Comparison of ENCODE assay signal across 8 cellular contexts in the genomic region with DNA sequence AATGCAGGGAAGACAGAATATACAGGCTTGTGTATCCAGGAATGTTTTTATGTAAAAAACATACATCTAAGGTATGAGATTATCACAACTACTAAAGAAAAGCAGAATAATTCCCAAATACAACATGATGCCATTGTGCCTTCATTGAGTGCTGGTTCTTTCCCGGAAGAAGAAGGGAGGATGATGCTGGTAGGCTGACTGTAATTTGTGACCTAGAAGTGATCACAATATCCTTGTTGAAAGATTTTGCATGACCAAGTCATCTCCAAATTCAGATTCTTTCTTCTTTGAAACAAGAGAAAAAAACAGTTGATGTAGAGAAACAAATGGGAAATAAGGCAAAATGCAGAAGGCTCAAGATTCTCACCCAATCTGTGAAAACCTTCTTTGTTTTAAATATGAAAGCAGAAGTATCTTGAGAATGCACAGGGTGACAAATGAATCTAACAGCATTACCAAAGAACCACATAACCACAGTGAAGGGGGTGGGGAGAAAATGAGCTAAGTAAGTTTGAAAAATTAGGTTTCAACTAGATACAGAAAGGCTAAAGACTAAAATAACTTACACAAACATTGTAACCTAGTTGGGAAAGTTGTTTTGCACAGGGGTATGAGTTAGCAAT. TPM values are rescaled to one million over a fixed set of nuclear protein-coding genes. Genes with fewer than 3 reads are reported as not detected.
DNase-seq lines count a peak whose midpoint lies in the region; ATAC-seq, FAIRE-seq and TF ChIP-seq lines count a peak whose summit lies in the region.

No MANE protein-coding gene starts in this region.

- peak; percentile 96 for FAIRE-seq in GM12892 (lab: Jason Lieb, UNC)

- no peaks in the 10 kb centered on the region for H3K27me3 ChIP-seq in HL-60 (ENCODE audit: insufficient read depth, poor library complexity, severe bottlenecking)
- H3K27me3 ChIP-seq in brain microvascular endothelial cell (replicated peaks), result no peaks in the 10 kb centered on the region
- no peaks in the 10 kb centered on the region for H3K27me3 ChIP-seq in adrenal gland

- DNase-seq in GM12892 (ENCODE audit: insufficient read length) (no peak), HL-60 (ENCODE audit: low read depth in 1 of 2, low spot score in 1 of 2) (peak in 1 of 2 experiments; percentile 79), brain microvascular endothelial cell (peak; percentile 11), DMS 273 (lab: John Stamatoyannopoulos, UW; ENCODE audit: unreplicated experiment) (no peak), adrenal gland (no peak), NCI-H82 treated with DMSO at 0.1 percent for 48 hours (lab: John Stamatoyannopoulos, UW; ENCODE audit: unreplicated experiment) (no peak), pons (ENCODE audit: low spot score) (no peak)

- peak; percentile 85 for ATAC-seq in GM21528 (IDR thresholded peaks at IDR 0.05; ENCODE audit: low FRiP score, unreplicated experiment)

- in situ Hi-C loops in brain microvascular endothelial cell (cut with HindIII; ENCODE audit: low pct_ligation_motif_present, low sequenced_read_pairs), result no loop called here

- no peak for TF ChIP-seq CTCF in HL-60 (IDR thresholded peaks at IDR 0.05; ENCODE audit: insufficient read depth, low read length)
- no peak for TF ChIP-seq CTCF in brain microvascular endothelial cell (IDR thresholded peaks at IDR 0.05; ENCODE audit: low read depth, low read length, missing control alignments)
- TF ChIP-seq CTCF in adrenal gland (IDR thresholded peaks at IDR 0.05), result no peak

- no peak for TF ChIP-seq POLR2A in GM12892 (IDR thresholded peaks at IDR 0.05; ENCODE audit: low read depth, low read length)
- no peak for TF ChIP-seq POLR2A in adrenal gland (IDR thresholded peaks at IDR 0.05)

- H3K27ac ChIP-seq in HL-60 (replicated peaks), result peak overlapping the region; percentile 36
- H3K27ac ChIP-seq in brain microvascular endothelial cell, result no peak overlapping the region
- H3K27ac ChIP-seq in adrenal gland, result no peak overlapping the region

- no peaks in the 10 kb centered on the region for H3K4me1 ChIP-seq in adrenal gland (replicated peaks in 1 of 2)

- intact Hi-C loops in adrenal gland (cut with DNase I), result no loop called here

- no peaks in the 10 kb centered on the region for H3K36me3 ChIP-seq in brain microvascular endothelial cell (replicated peaks)
- peaks cover 0 to 4% of the 10 kb centered on the region in 2 donors for H3K36me3 ChIP-seq in adrenal gland (replicated peaks in 1 of 2)

- no peaks in the 10 kb centered on the region for H3K9me3 ChIP-seq in adrenal gland (replicated peaks in 1 of 3)

- WGBS in adrenal gland, 4 donors, result 86 to 100% (median 96%) methylated on average over 1 of the region's 1 CpG

- H3K4me3 ChIP-seq in HL-60 (replicated peaks; ENCODE audit: insufficient read depth, low read length) (no peak overlapping the region), brain microvascular endothelial cell (ENCODE audit: low read depth, low read length) (no peak overlapping the region), adrenal gland (no peak overlapping the region)

RNA-seq across cellular contexts. Expression of a gene that starts 20.4 kb away (rescaled TPM):
- polyA plus RNA-seq in GM12892 (2012; ENCODE audit: missing spikeins), result 27.2 TPM
- total RNA-seq in adrenal gland, result 10 to 100 TPM in 6 of 8 donors, 1 to 10 TPM in 2; 7.6 to 29.0 (median 14.4) TPM
- 1 to 10 TPM; 4.3 to 8.9 (median 5.0) TPM for polyA plus RNA-seq in adrenal gland

RNA-seq across cellular contexts. Expression of a gene that starts 20.5 kb away (rescaled TPM):
- 28.6 TPM for polyA plus RNA-seq in GM12892 (2012; ENCODE audit: missing spikeins)
- 10 to 100 TPM in 6 of 8 donors, 1 to 10 TPM in 2; 5.0 to 17.0 (median 10.9) TPM for total RNA-seq in adrenal gland
- 10 to 100 TPM; 18.1 to 33.7 (median 20.3) TPM for polyA plus RNA-seq in adrenal gland

RNA-seq across cellular contexts. Expression of a gene that starts 39.0 kb away (rescaled TPM):
- not detected for polyA plus RNA-seq in GM12892 (2012; ENCODE audit: missing spikeins)
- not detected for total RNA-seq in adrenal gland
- polyA plus RNA-seq in adrenal gland, result not detected
